1 cellular context compared by ENCODE assay signal in genomic region chr21:46153259-46154154, GRCh38.
TF ChIP-seq lines count a peak whose summit lies in the region.

No MANE protein-coding gene starts in this region.

TF ChIP-seq in HepG2, 621 proteins besides CTCF, POLR2A, EP300 and RAD21 (continued from another document):
- no peak; the same call in 1 of the 2 replicates for TF ChIP-seq ZNF512B (CRISPR knock-in tag; IDR thresholded peaks at IDR 0.05; ENCODE audit: borderline replicate concordance)
- 0 out of 2 replicates have a peak, but pooled peaks have one; percentile 40 for TF ChIP-seq PRDM10 (CRISPR knock-in tag; IDR thresholded peaks at IDR 0.05; ENCODE audit: low read depth)
- peak; percentile 41 for TF ChIP-seq SPEN (CRISPR knock-in tag; IDR thresholded peaks at IDR 0.05; ENCODE audit: low read depth)
- no peak for TF ChIP-seq ZSCAN12 (CRISPR knock-in tag; IDR thresholded peaks at IDR 0.05)
- TF ChIP-seq GABPA (IDR thresholded peaks at IDR 0.05; ENCODE audit: low read depth, low read length) = no peak
- TF ChIP-seq GABPA (CRISPR knock-in tag; IDR thresholded peaks at IDR 0.05; ENCODE audit: low read depth) = peak; percentile 30; the same call in 1 of the 2 replicates
- no peak for TF ChIP-seq MLX (CRISPR knock-in tag; IDR thresholded peaks at IDR 0.05)
- TF ChIP-seq MYC (CRISPR knock-in tag; IDR thresholded peaks at IDR 0.05; ENCODE audit: borderline replicate concordance) = peak; percentile 42; the same call in 1 of the 2 replicates
- TF ChIP-seq BCLAF1 (IDR thresholded peaks at IDR 0.05) = no peak
- no peak for TF ChIP-seq IKZF5 (CRISPR knock-in tag; IDR thresholded peaks at IDR 0.05)
- TF ChIP-seq ZNF468 (CRISPR knock-in tag; IDR thresholded peaks at IDR 0.05) = no peak
- TF ChIP-seq RFXANK (CRISPR knock-in tag; IDR thresholded peaks at IDR 0.05) = no peak
- TF ChIP-seq MEF2D (CRISPR knock-in tag; IDR thresholded peaks at IDR 0.05) = no peak; the same call in 1 of the 2 replicates
- TF ChIP-seq ZNF20 (CRISPR knock-in tag; IDR thresholded peaks at IDR 0.05) = no peak
- TF ChIP-seq NR2F6 (IDR thresholded peaks at IDR 0.05) = peak; percentile 69
- peak; percentile 81 for TF ChIP-seq NR2F6 (CRISPR knock-in tag; IDR thresholded peaks at IDR 0.05)
- no peak for TF ChIP-seq NPAS2 (CRISPR knock-in tag; IDR thresholded peaks at IDR 0.05; ENCODE audit: borderline replicate concordance)
- TF ChIP-seq JUND (CRISPR knock-in tag; IDR thresholded peaks at IDR 0.05) = no peak
- TF ChIP-seq ARID5B (CRISPR knock-in tag; IDR thresholded peaks at IDR 0.05) = peak; percentile 55
- no peak for TF ChIP-seq FIP1L1 (IDR thresholded peaks at IDR 0.05; ENCODE audit: borderline replicate concordance, insufficient read depth, low read depth, low read length)
- TF ChIP-seq AGO1 (IDR thresholded peaks at IDR 0.05; ENCODE audit: low read depth, low read length, poor library complexity, severe bottlenecking) = no peak
- no peak for TF ChIP-seq ZNF572 (CRISPR knock-in tag; IDR thresholded peaks at IDR 0.05)
- TF ChIP-seq ZHX2 (IDR thresholded peaks at IDR 0.05; ENCODE audit: low read depth) = no peak
- TF ChIP-seq ZHX2 (CRISPR knock-in tag; IDR thresholded peaks at IDR 0.05; ENCODE audit: borderline replicate concordance) = no peak
- no peak for TF ChIP-seq ZSCAN30 (CRISPR knock-in tag; IDR thresholded peaks at IDR 0.05)
- TF ChIP-seq RORA (CRISPR knock-in tag; IDR thresholded peaks at IDR 0.05) = no peak
- TF ChIP-seq ZNF678 (CRISPR knock-in tag; IDR thresholded peaks at IDR 0.05) = no peak
- peak; percentile 37; the same call in 1 of the 2 replicates for TF ChIP-seq NCOA1 (CRISPR knock-in tag; IDR thresholded peaks at IDR 0.05)
- TF ChIP-seq CC2D1A (CRISPR knock-in tag; IDR thresholded peaks at IDR 0.05) = 0 out of 2 replicates have a peak, but pooled peaks have one; percentile 22
- no peak; the same call in 1 of the 2 replicates for TF ChIP-seq SAFB2 (CRISPR knock-in tag; IDR thresholded peaks at IDR 0.05; ENCODE audit: borderline replicate concordance, low read depth)
- TF ChIP-seq ZFP82 (CRISPR knock-in tag; IDR thresholded peaks at IDR 0.05; ENCODE audit: borderline replicate concordance) = no peak
- TF ChIP-seq ZNF414 (CRISPR knock-in tag; IDR thresholded peaks at IDR 0.05) = peak; percentile 62; the same call in 1 of the 2 replicates
- no peak for TF ChIP-seq NFYB (CRISPR knock-in tag; IDR thresholded peaks at IDR 0.05)
- TF ChIP-seq ZSCAN20 (CRISPR knock-in tag; IDR thresholded peaks at IDR 0.05; ENCODE audit: borderline replicate concordance) = peak; percentile 27; the same call in 1 of the 2 replicates
- TF ChIP-seq RARA (CRISPR knock-in tag; IDR thresholded peaks at IDR 0.05) = peak; percentile 63
- TF ChIP-seq ZNF12 (CRISPR knock-in tag; IDR thresholded peaks at IDR 0.05) = no peak
- no peak for TF ChIP-seq ZNF431 (CRISPR knock-in tag; IDR thresholded peaks at IDR 0.05; ENCODE audit: borderline replicate concordance, low read depth)
